In genomic region chr1:3430820-3431219, GRCh38 we compare ENCODE assay signal across 27 cellular contexts. TPM values are rescaled to one million over a fixed set of nuclear protein-coding genes. Genes with fewer than 3 reads are reported as not detected.
"Had no signal": no experiment of that assay in that cellular context is flagged by ENCODE, and none has a peak within 500 bp of the region (broad histone marks: within the 10 kb centered on the region; RNA-seq: fewer than 3 reads in every experiment).

No MANE protein-coding gene starts in this region.

- H3K27ac Mint-ChIP-seq: dendritic cell treated with granulocyte-macrophage colony-stimulating factor and Interleukin-4, amounts not matched to agents 40 ng/mL and 50 ng/mL, for 4 days; endodermal cell; memory B cell; natural killer cell treated with Interleukin-12 subunit alpha and Interleukin-12 subunit beta and Interleukin-15 and Interleukin-18, amount 100 ng/mL, for 72 hours; progenitor cell of endocrine pancreas; stimulated activated effector memory CD8-positive, alpha-beta T cell treated with anti-CD3 and anti-CD28 coated beads, Interleukin-12 subunit alpha, Interleukin-12 subunit beta, amount 100 ng/mL, for 72 hours had no signal

- H3K4me3 ChIP-seq: colonic mucosa, gastrocnemius medialis, heart left ventricle, hepatocyte, lung, sigmoid colon, stomach, thyroid gland, vagina had no signal

- H3K27me3 ChIP-seq: colonic mucosa, heart left ventricle, hepatocyte, thyroid gland, vagina had no signal

- H3K9ac ChIP-seq: parathyroid adenoma had no signal

- H3K9me3 Mint-ChIP-seq: dendritic cell treated with granulocyte-macrophage colony-stimulating factor and Interleukin-4, amounts not matched to agents 40 ng/mL and 50 ng/mL, for 4 days; endodermal cell; memory B cell; natural killer cell treated with Interleukin-12 subunit alpha and Interleukin-12 subunit beta and Interleukin-15 and Interleukin-18, amount 100 ng/mL, for 72 hours; neural crest cell; stimulated activated effector memory CD8-positive, alpha-beta T cell treated with anti-CD3 and anti-CD28 coated beads, Interleukin-12 subunit alpha, Interleukin-12 subunit beta, amount 100 ng/mL, for 72 hours had no signal

- H3K36me3 Mint-ChIP-seq: memory B cell; natural killer cell treated with Interleukin-12 subunit alpha and Interleukin-12 subunit beta and Interleukin-15 and Interleukin-18, amount 100 ng/mL, for 72 hours had no signal

- H2AFZ ChIP-seq: hepatocyte, parathyroid adenoma had no signal

- H3K4me3 Mint-ChIP-seq: dendritic cell treated with granulocyte-macrophage colony-stimulating factor and Interleukin-4, amounts not matched to agents 40 ng/mL and 50 ng/mL, for 4 days; endodermal cell; memory B cell; natural killer cell treated with Interleukin-12 subunit alpha and Interleukin-12 subunit beta and Interleukin-15 and Interleukin-18, amount 100 ng/mL, for 72 hours; neural crest cell; stimulated activated effector memory CD8-positive, alpha-beta T cell treated with anti-CD3 and anti-CD28 coated beads, Interleukin-12 subunit alpha, Interleukin-12 subunit beta, amount 100 ng/mL, for 72 hours had no signal

- H3K4me1 Mint-ChIP-seq: memory B cell; stimulated activated effector memory CD8-positive, alpha-beta T cell treated with anti-CD3 and anti-CD28 coated beads, Interleukin-12 subunit alpha, Interleukin-12 subunit beta, amount 100 ng/mL, for 72 hours had no signal

- H3K27ac ChIP-seq: colonic mucosa, epithelial cell of prostate, gastrocnemius medialis, heart left ventricle, hepatocyte, parathyroid adenoma, sigmoid colon, stomach, thyroid gland, vagina had no signal

- H3K27me3 Mint-ChIP-seq: dendritic cell treated with granulocyte-macrophage colony-stimulating factor and Interleukin-4, amounts not matched to agents 40 ng/mL and 50 ng/mL, for 4 days; natural killer cell treated with Interleukin-12 subunit alpha and Interleukin-12 subunit beta and Interleukin-15 and Interleukin-18, amount 100 ng/mL, for 72 hours; progenitor cell of endocrine pancreas had no signal

- ATAC-seq: esophagus mucosa; gastrocnemius medialis; heart left ventricle; natural killer cell treated with Interleukin-12 subunit alpha and Interleukin-12 subunit beta and Interleukin-15 and Interleukin-18, amount 100 ng/mL, for 72 hours had no signal

- H3K79me2 ChIP-seq: hepatocyte, parathyroid adenoma had no signal

- H3K4me1 ChIP-seq: colonic mucosa, gastrocnemius medialis, heart left ventricle, parathyroid adenoma, sigmoid colon, stomach, thyroid gland, vagina had no signal

- H3K36me3 ChIP-seq: colonic mucosa, gastrocnemius medialis, sigmoid colon, vagina had no signal

- H3K4me2 ChIP-seq: hepatocyte had no signal

- H3K9me3 ChIP-seq: colonic mucosa, gastrocnemius medialis, heart left ventricle, sigmoid colon, stomach, thyroid gland, vagina had no signal

- DNase-seq: colonic mucosa; effector CD8-positive, alpha-beta T cell; foreskin fibroblast; gastrocnemius medialis; sigmoid colon; stimulated activated CD4-positive, alpha-beta T cell treated with anti-CD3 and anti-CD28 coated beads, Interleukin-2, amount 100 ng/mL, for 24 hours; stimulated activated CD4-positive, alpha-beta T cell treated with anti-CD3 and anti-CD28 coated beads, Interleukin-4, amount 100 ng/mL, for 24 hours; stimulated activated naive CD4-positive, alpha-beta T cell treated with Interleukin-2 at 50 U/mL for 16 hours; stomach; thyroid gland; trophoblast cell had no signal

RNA-seq across cellular contexts. Expression of gene ARHGEF16, which starts 23.6 kb away (rescaled TPM):
- total RNA-seq: mononuclear cell; natural killer cell treated with Interleukin-12 subunit alpha and Interleukin-12 subunit beta and Interleukin-15 and Interleukin-18, amount 100 ng/mL, for 72 hours; osteoblast had no signal
